ENCODE assay signal across 1 cellular context in genomic region chr14:31561155-31561846, GRCh38.
TF ChIP-seq lines count a peak whose summit lies in the region.

TSS of gene NUBPL (plus strand) at chr14:31561404. CDS start at chr14:31561440, 36 bp downstream.

TF ChIP-seq in GM12878, 131 proteins besides CTCF, POLR2A, EP300 and RAD21 (continued from another document):
- TF ChIP-seq ZBTB33 (IDR thresholded peaks at IDR 0.05) (no peak), E2F8 (IDR thresholded peaks at IDR 0.05; ENCODE audit: low read depth, partially characterized antibody) (peak; percentile 81), FOXK2 (IDR thresholded peaks at IDR 0.05) (peak; percentile 41; the same call in 1 of the 2 replicates), CBX5 (IDR thresholded peaks at IDR 0.05; ENCODE audit: low read depth) (no peak), CHD4 (IDR thresholded peaks at IDR 0.05) (no peak), RFX5 (IDR thresholded peaks at IDR 0.05; ENCODE audit: low read depth, low read length) (peak; percentile 95), CEBPZ (IDR thresholded peaks at IDR 0.05; ENCODE audit: low read depth, low read length) (no peak), PML (IDR thresholded peaks at IDR 0.05; ENCODE audit: low read length) (peak; percentile 58; the same call in 1 of the 2 replicates), TCF7 (IDR thresholded peaks at IDR 0.05; ENCODE audit: borderline replicate concordance) (peak; percentile 19; the same call in 1 of the 2 replicates), YY1 (IDR thresholded peaks at IDR 0.05; ENCODE audit: low read depth, low read length) (peak; percentile 82), IRF4 (IDR thresholded peaks at IDR 0.05; ENCODE audit: low read depth, low read length) (peak; percentile 69), CREM (IDR thresholded peaks at IDR 0.05; ENCODE audit: low read depth) (peak; percentile 99), ZNF687 (IDR thresholded peaks at IDR 0.05) (peak; percentile 31; the same call in 1 of the 2 replicates), BRCA1 (IDR thresholded peaks at IDR 0.05; ENCODE audit: low read depth, low read length) (no peak; the same call in 1 of the 2 replicates), SREBF1 (IDR thresholded peaks at IDR 0.05; ENCODE audit: low read length) (no peak), ATF3 (IDR thresholded peaks at IDR 0.05; ENCODE audit: borderline replicate concordance, extremely low read depth, low read depth, low read length) (peak; percentile 87; the same call in 1 of the 2 replicates), SMAD1 (IDR thresholded peaks at IDR 0.05; ENCODE audit: low read depth, partially characterized antibody) (no peak)
